Comparison of ENCODE assay signal across 20 cellular contexts in genomic region chr19:36997152-36997842, GRCh38.
A peak's percentile ranks its signal among the peaks of the same experiment; 100 is the strongest.
DNase-seq lines count a peak whose midpoint lies in the region; ATAC-seq and TF ChIP-seq lines count a peak whose summit lies in the region.
"Had no signal": no experiment of that assay in that cellular context is flagged by ENCODE, and none has a peak within 500 bp of the region (broad histone marks: within the 10 kb centered on the region; RNA-seq: fewer than 3 reads in every experiment).

No MANE protein-coding gene starts in this region.

- WGBS in mammary epithelial cell (ENCODE audit: low coverage, missing lambda C conversion rate): 68% methylated on average over 7 of the region's 8 CpGs

- H2AFZ ChIP-seq in mammary epithelial cell (ENCODE audit: low read depth, low read length): no peak overlapping the region
- H2AFZ ChIP-seq: GM23248 had no signal

- intact Hi-C loops in mammary epithelial cell (cut with micrococcal nuclease): no loop called here

- no peak overlapping the region for H3K9ac ChIP-seq in subcutaneous abdominal adipose tissue (ENCODE audit: low read length in 5 of 5)
- H3K9ac ChIP-seq in mammary epithelial cell (ENCODE audit: insufficient read depth, low read length): no peak overlapping the region
- H3K9ac ChIP-seq: GM23248 had no signal

- no peak overlapping the region for H3K4me2 ChIP-seq in mammary epithelial cell (ENCODE audit: insufficient read depth, low read depth, low read length)

- no peaks in the 10 kb centered on the region for H3K4me1 Mint-ChIP-seq in endothelial cell (ENCODE audit: unreplicated experiment)
- H3K4me1 Mint-ChIP-seq: CD4-positive, CD25-positive, alpha-beta regulatory T cell; CD8-positive, alpha-beta memory T cell had no signal

- peaks cover 17 to 69% (median 46%) of the 10 kb centered on the region in 5 donors for H3K9me3 ChIP-seq in subcutaneous abdominal adipose tissue (ENCODE audit: control insufficient read depth in 5 of 5, low read length in 5 of 5)
- peaks cover 27% of the 10 kb centered on the region for H3K9me3 ChIP-seq in mammary epithelial cell (replicated peaks; ENCODE audit: insufficient read depth, low read length)
- H3K9me3 ChIP-seq: BE2C had no signal

- H3K4me1 ChIP-seq in subcutaneous abdominal adipose tissue (ENCODE audit: control insufficient read depth in 5 of 5, insufficient read depth in 5 of 5, low read length in 5 of 5) (no peaks in the 10 kb centered on the region), mammary epithelial cell (ENCODE audit: insufficient read depth, low read length) (no peaks in the 10 kb centered on the region)
- H3K4me1 ChIP-seq: BE2C had no signal

- no TSS peak for BruUV-seq in mammary epithelial cell (replicated peaks; lab: Mats Ljungman, UMichigan)

- dilution Hi-C loops in mammary epithelial cell (cut with HindIII; ENCODE audit: low sequenced_read_pairs): no loop called here

- peak overlapping the region; percentile 80 for H3K4me3 Mint-ChIP-seq in endothelial cell (ENCODE audit: unreplicated experiment)
- H3K4me3 Mint-ChIP-seq: CD8-positive, alpha-beta memory T cell; HFFc6 had no signal

- TF ChIP-seq CTCF in endothelial cell (IDR thresholded peaks at IDR 0.05; ENCODE audit: unreplicated experiment) (no peak), mammary epithelial cell (conservative IDR thresholded peaks at IDR 0.05 in 1 of 2, IDR thresholded peaks at IDR 0.05 in 1 of 2; ENCODE audit: extremely low read depth in 1 of 2, insufficient read depth in 1 of 2, low read depth in 1 of 2, low read length in 2 of 2) (no peak)

- H3K27ac ChIP-seq in subcutaneous abdominal adipose tissue (ENCODE audit: low read depth, low read length) (no peak overlapping the region), mammary epithelial cell (ENCODE audit: insufficient read depth, low read depth, low read length) (no peak overlapping the region)
- H3K27ac ChIP-seq: GM23248 had no signal

- CTCF ChIA-PET in mammary epithelial cell (lab: Charles Lee; ENCODE audit: low non-redundant PET): no interaction called here

- H3K4me3 ChIP-seq in subcutaneous abdominal adipose tissue (ENCODE audit: low read depth in 1 of 5, low read length in 5 of 5) (peak overlapping the region in 3 of 5 donors; percentile 19 to 48 (median 20)), mammary epithelial cell (replicated peaks in 1 of 3; ENCODE audit: insufficient read depth in 1 of 3, low read depth in 2 of 3, low read length in 3 of 3) (no peak overlapping the region)
- H3K4me3 ChIP-seq: GM23248 had no signal

- no peak overlapping the region for H3K27ac Mint-ChIP-seq in endothelial cell (ENCODE audit: unreplicated experiment)
- H3K27ac Mint-ChIP-seq: CD4-positive, CD25-positive, alpha-beta regulatory T cell; HFFc6 had no signal

- peaks cover 26% of the 10 kb centered on the region for H3K9me3 Mint-ChIP-seq in endothelial cell (ENCODE audit: unreplicated experiment)

- H3K27me3 ChIP-seq in subcutaneous abdominal adipose tissue (ENCODE audit: control insufficient read depth in 5 of 5, insufficient read depth in 4 of 5, low read length in 5 of 5) (no peaks in the 10 kb centered on the region), mammary epithelial cell (ENCODE audit: insufficient read depth, low read length) (no peaks in the 10 kb centered on the region)
- H3K27me3 ChIP-seq: BE2C had no signal

- peak; percentile 7 for DNase-seq in ELR (ENCODE audit: low read depth)
- peak; percentile 37 for DNase-seq in RKO (ENCODE audit: low spot score)
- DNase-seq in endothelial cell (ENCODE audit: low spot score): no peak
- no peak for DNase-seq in mammary epithelial cell
- DNase-seq: ACHN; BE2C; C1 segment of cervical spinal cord; CD4-positive, CD25-positive, alpha-beta regulatory T cell; CD8-positive, alpha-beta memory T cell; COR-L47; DMS 273 treated with DMSO at 0.1 percent for 48 hours; DMS53; DND-41; EL; HCEC 1CT; HFFc6 had no signal

- no peaks in the 10 kb centered on the region for H3K27me3 Mint-ChIP-seq in endothelial cell (ENCODE audit: unreplicated experiment)
- H3K27me3 Mint-ChIP-seq: CD4-positive, CD25-positive, alpha-beta regulatory T cell; CD8-positive, alpha-beta memory T cell had no signal

- H3K79me2 ChIP-seq in mammary epithelial cell (ENCODE audit: insufficient read depth, low read length): no peaks in the 10 kb centered on the region

- no peaks in the 10 kb centered on the region for H4K20me1 ChIP-seq in mammary epithelial cell (ENCODE audit: insufficient read depth, low read length)

- in situ Hi-C loops in mammary epithelial cell (cut with MboI; ENCODE audit: low sequenced_read_pairs in 2 of 2): no loop called here

- H3K36me3 Mint-ChIP-seq in endothelial cell (ENCODE audit: low read depth, unreplicated experiment): peaks cover 56% of the 10 kb centered on the region

- H3K36me3 ChIP-seq in subcutaneous abdominal adipose tissue (ENCODE audit: control insufficient read depth in 5 of 5, insufficient read depth in 5 of 5, low read length in 5 of 5): peaks cover 22 to 31% (median 31%) of the 10 kb centered on the region in 5 donors
- no peaks in the 10 kb centered on the region for H3K36me3 ChIP-seq in mammary epithelial cell (ENCODE audit: insufficient read depth, low read length)
- H3K36me3 ChIP-seq: BE2C had no signal

- ATAC-seq in SK-N-SH treated with all-trans-retinoic acid at 6 μM for 48 hours (no peak), HG03175 (IDR thresholded peaks at IDR 0.05; ENCODE audit: unreplicated experiment) (no peak)

TF ChIP-seq in SK-N-SH treated with all-trans-retinoic acid at 6 μM for 48 hours, 23 proteins besides CTCF, POLR2A, EP300 and RAD21 (continues in another document):
- TF ChIP-seq CSRNP3 (CRISPR knock-in tag; IDR thresholded peaks at IDR 0.05) (no peak), RARB (CRISPR knock-in tag; IDR thresholded peaks at IDR 0.05) (no peak), ESRRG (CRISPR knock-in tag; IDR thresholded peaks at IDR 0.05) (no peak), ISL1 (CRISPR knock-in tag; IDR thresholded peaks at IDR 0.05) (no peak), BACH2 (CRISPR knock-in tag; IDR thresholded peaks at IDR 0.05; ENCODE audit: borderline replicate concordance) (no peak), ZFP30 (CRISPR knock-in tag; IDR thresholded peaks at IDR 0.05) (no peak), GLIS3 (CRISPR knock-in tag; IDR thresholded peaks at IDR 0.05) (no peak), CSDC2 (CRISPR knock-in tag; IDR thresholded peaks at IDR 0.05) (no peak), POU6F1 (CRISPR knock-in tag; IDR thresholded peaks at IDR 0.05; ENCODE audit: borderline replicate concordance, low read depth) (no peak), ARNTL (CRISPR knock-in tag; IDR thresholded peaks at IDR 0.05; ENCODE audit: borderline replicate concordance, low read depth) (no peak), ZFP3 (CRISPR knock-in tag; IDR thresholded peaks at IDR 0.05) (no peak), OSR1 (CRISPR knock-in tag; IDR thresholded peaks at IDR 0.05) (no peak), ZC3H10 (CRISPR knock-in tag; IDR thresholded peaks at IDR 0.05) (no peak), TCF4 (CRISPR knock-in tag; IDR thresholded peaks at IDR 0.05; ENCODE audit: borderline replicate concordance) (no peak), CREB5 (CRISPR knock-in tag; IDR thresholded peaks at IDR 0.05; ENCODE audit: low read depth) (no peak)

Comparison
In these comparisons a context has a peak if more than half of its experiments do, and no peak if none do; other contexts are left out.
1. DNase-seq: peak in ELR (single experiment) and RKO (single experiment); none in endothelial cell (single experiment) and mammary epithelial cell (single experiment).
2. H3K4me3 ChIP-seq: peak in subcutaneous abdominal adipose tissue (3 of 5); none in mammary epithelial cell (0 of 3).